In the genomic region with DNA sequence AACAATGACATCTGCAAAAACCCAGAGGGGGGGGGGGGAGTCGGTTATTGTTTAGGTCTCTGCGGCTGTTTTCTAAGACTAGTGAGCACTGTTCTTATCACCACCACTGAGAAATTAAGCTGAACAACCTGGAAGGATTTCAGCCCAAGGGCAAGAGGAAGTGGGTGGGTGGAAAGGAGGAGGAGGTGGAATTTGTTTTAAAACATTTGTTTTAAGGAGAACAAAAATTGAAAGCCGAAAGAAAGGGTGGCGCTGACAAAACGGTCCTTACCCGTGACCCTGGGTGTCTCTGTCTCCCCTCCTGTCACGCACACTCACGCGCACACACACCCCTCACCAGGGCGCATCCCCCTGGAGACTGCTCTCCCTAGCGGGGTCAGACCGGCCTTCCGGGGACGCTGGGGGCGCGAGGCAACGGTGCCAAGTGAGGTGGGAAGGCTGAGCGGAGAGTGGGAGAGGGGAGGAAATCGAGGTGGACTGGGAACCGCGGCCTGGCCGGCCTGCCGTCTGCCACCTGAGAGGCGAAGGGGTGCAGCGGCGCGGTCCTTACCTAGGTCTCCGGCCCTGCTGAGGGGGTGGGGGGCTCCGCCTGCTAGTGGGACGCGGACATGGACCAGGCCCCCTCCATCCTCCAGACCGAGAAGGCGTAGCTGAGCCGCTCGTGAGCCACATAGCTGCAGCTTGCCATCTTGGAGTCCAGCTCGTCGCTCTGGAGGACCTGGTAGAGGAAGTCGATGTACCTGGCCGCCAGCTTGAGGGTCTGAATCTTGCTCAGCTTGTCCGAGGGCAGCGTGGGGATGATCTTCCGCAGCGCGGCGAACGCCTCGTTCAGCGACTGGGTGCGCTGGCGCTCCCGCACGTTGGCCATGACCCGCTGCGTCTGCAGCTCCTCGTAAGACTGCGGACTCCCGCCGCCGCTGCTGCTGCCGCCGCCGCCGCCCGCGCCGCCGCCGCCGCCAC, we compare ENCODE assay signal across 9 cellular contexts. TPM values are rescaled to one million over a fixed set of nuclear protein-coding genes. Genes with fewer than 3 reads are reported as not detected.
DNase-seq lines count a peak whose midpoint lies in the region; ATAC-seq and TF ChIP-seq lines count a peak whose summit lies in the region.
"Had no signal": no experiment of that assay in that cellular context is flagged by ENCODE, and none has a peak within 500 bp of the region (broad histone marks: within the 10 kb centered on the region; RNA-seq: fewer than 3 reads in every experiment).

No MANE protein-coding gene starts in this region.

- H3K9me3 ChIP-seq in muscle layer of duodenum (ENCODE audit: control insufficient read depth in 1 of 2, low read length in 2 of 2) = peaks cover 0 to 4% of the 10 kb centered on the region in 2 donors

- peaks cover 0 to 35% of the 10 kb centered on the region in 2 donors for H3K4me1 ChIP-seq in muscle layer of duodenum (ENCODE audit: control insufficient read depth in 1 of 2, insufficient read depth in 2 of 2, low read length in 2 of 2)

- DNase-seq in AG10803 (ENCODE audit: low read depth) (no peak), NCI-H748 (lab: John Stamatoyannopoulos, UW; ENCODE audit: unreplicated experiment) (peak; percentile 59), dermis blood vessel endothelial cell (peak; percentile 23), amniotic stem cell (lab: John Stamatoyannopoulos, UW) (no peak)

- peak overlapping the region; percentile 99 for H3K4me3 ChIP-seq in AG10803 (ENCODE audit: low read length)
- H3K4me3 ChIP-seq in muscle layer of duodenum (ENCODE audit: low read depth in 1 of 2, low read length in 2 of 2) = peak overlapping the region; percentile 55 to 58

- H3K27ac ChIP-seq in muscle layer of duodenum (ENCODE audit: low read length) = no peak overlapping the region

- ATAC-seq in GM19463 (IDR thresholded peaks at IDR 0.05; ENCODE audit: unreplicated experiment) (peak; percentile 36), HG03521 (IDR thresholded peaks at IDR 0.05; ENCODE audit: unreplicated experiment) (no peak), HG03469 (IDR thresholded peaks at IDR 0.05; ENCODE audit: unreplicated experiment) (no peak)

- TF ChIP-seq CTCF in AG10803 (conservative IDR thresholded peaks at IDR 0.05; ENCODE audit: low read length) = no peak

- peaks cover 36% of the 10 kb centered on the region for H3K27me3 ChIP-seq in muscle layer of duodenum (ENCODE audit: low read depth, low read length)

- H3K36me3 ChIP-seq in muscle layer of duodenum (ENCODE audit: control insufficient read depth in 1 of 2, insufficient read depth in 2 of 2, low read length in 2 of 2) = no peaks in the 10 kb centered on the region

RNA-seq across cellular contexts. Expression of a gene that starts 1.0 kb away (rescaled TPM):
- not detected in 2 replicates for total RNA-seq in dermis blood vessel endothelial cell

RNA-seq across cellular contexts. Expression of a gene that starts 28.8 kb away (rescaled TPM):
- not detected in 2 replicates for total RNA-seq in dermis blood vessel endothelial cell
- total RNA-seq: glomerular endothelial cell had no signal

Comparison
In these comparisons a context has a peak if more than half of its experiments do, and no peak if none do; other contexts are left out.
1. DNase-seq: peak in NCI-H748 (single experiment) and dermis blood vessel endothelial cell (single experiment); none in AG10803 (single experiment) and amniotic stem cell (single experiment).